In genomic region chrX:24702362-24703184, GRCh38 we compare ENCODE assay signal across 14 cellular contexts. TPM values are rescaled to one million over a fixed set of nuclear protein-coding genes. Genes with fewer than 3 reads are reported as not detected.
DNase-seq lines count a peak whose midpoint lies in the region; ATAC-seq, FAIRE-seq and TF ChIP-seq lines count a peak whose summit lies in the region.
"Had no signal": no experiment of that assay in that cellular context is flagged by ENCODE, and none has a peak within 500 bp of the region (broad histone marks: within the 10 kb centered on the region; RNA-seq: fewer than 3 reads in every experiment).

No MANE protein-coding gene starts in this region.

- H2AFZ ChIP-seq in endothelial cell of umbilical vein (ENCODE audit: low read depth, low read length) = no peak overlapping the region
- no peak overlapping the region for H2AFZ ChIP-seq in mammary epithelial cell (ENCODE audit: low read depth, low read length)

- H4K20me1 ChIP-seq in endothelial cell of umbilical vein (replicated peaks; ENCODE audit: control insufficient read depth, extremely low read depth, insufficient read depth, low read length) (no peaks in the 10 kb centered on the region), mammary epithelial cell (ENCODE audit: insufficient read depth, low read length) (no peaks in the 10 kb centered on the region)

- peaks cover 16% of the 10 kb centered on the region for H3K4me1 Mint-ChIP-seq in activated naive CD4-positive, alpha-beta T cell treated with anti-CD3 and anti-CD28 coated beads for 36 hours (ENCODE audit: low read depth)

- no peaks in the 10 kb centered on the region for H3K36me3 ChIP-seq in endothelial cell of umbilical vein (ENCODE audit: control insufficient read depth in 2 of 2, extremely low read depth in 1 of 2, insufficient read depth in 2 of 2, low read length in 2 of 2)
- peaks cover 0 to 20% of the 10 kb centered on the region in 2 donors for H3K36me3 ChIP-seq in left lung
- peaks cover 1% of the 10 kb centered on the region for H3K36me3 ChIP-seq in mammary epithelial cell (ENCODE audit: insufficient read depth, low read length)

- H3K9ac ChIP-seq in endothelial cell of umbilical vein (replicated peaks; ENCODE audit: extremely low read depth, insufficient read depth, low read length) (no peak overlapping the region), mammary epithelial cell (ENCODE audit: insufficient read depth, low read length) (no peak overlapping the region)

- no peak overlapping the region for H3K4me3 ChIP-seq in endothelial cell of umbilical vein (replicated peaks in 1 of 3; ENCODE audit: insufficient read depth in 1 of 3, low read depth in 1 of 3, low read length in 3 of 3)
- H3K4me3 ChIP-seq in left lung = no peak overlapping the region
- no peak overlapping the region for H3K4me3 ChIP-seq in mammary epithelial cell (replicated peaks in 1 of 3; ENCODE audit: insufficient read depth in 1 of 3, low read depth in 2 of 3, low read length in 3 of 3)
- H3K4me3 ChIP-seq: esophagus squamous epithelium, suprapubic skin had no signal

- H3K27ac Mint-ChIP-seq in activated naive CD4-positive, alpha-beta T cell treated with anti-CD3 and anti-CD28 coated beads for 36 hours = peak overlapping the region; percentile 81
- H3K27ac Mint-ChIP-seq: brain had no signal

- H3K27ac ChIP-seq in endothelial cell of umbilical vein (ENCODE audit: insufficient read depth, low read depth, low read length) (no peak overlapping the region), left lung (no peak overlapping the region), mammary epithelial cell (ENCODE audit: insufficient read depth, low read depth, low read length) (no peak overlapping the region)
- H3K27ac ChIP-seq: esophagus squamous epithelium, suprapubic skin had no signal

- ATAC-seq in GM21526 (IDR thresholded peaks at IDR 0.05; ENCODE audit: low FRiP score, unreplicated experiment) (peak; percentile 96), HG03097 (IDR thresholded peaks at IDR 0.05; ENCODE audit: low FRiP score, unreplicated experiment) (peak; percentile 98), left lung (no peak)
- ATAC-seq: Right ventricle myocardium inferior had no signal

- TF ChIP-seq CTCF in endothelial cell of umbilical vein (IDR thresholded peaks at IDR 0.05; ENCODE audit: extremely low read depth in 1 of 2, insufficient read depth in 1 of 2, low read depth in 1 of 2, low read length in 2 of 2) = no peak
- TF ChIP-seq CTCF in left lung (IDR thresholded peaks at IDR 0.05) = no peak
- no peak for TF ChIP-seq CTCF in mammary epithelial cell (conservative IDR thresholded peaks at IDR 0.05 in 1 of 2, IDR thresholded peaks at IDR 0.05 in 1 of 2; ENCODE audit: extremely low read depth in 1 of 2, insufficient read depth in 1 of 2, low read depth in 1 of 2, low read length in 2 of 2)

- H3K9me1 ChIP-seq in endothelial cell of umbilical vein (replicated peaks; ENCODE audit: control insufficient read depth, extremely low read depth, insufficient read depth, low read length) = no peaks in the 10 kb centered on the region

- dilution Hi-C loops in endothelial cell of umbilical vein (cut with MboI; ENCODE audit: extremely low pct_ligation_motif_present, low sequenced_read_pairs) (no loop called here), mammary epithelial cell (cut with HindIII; ENCODE audit: low sequenced_read_pairs) (no loop called here)

- TF ChIP-seq POLR2A in endothelial cell of umbilical vein (IDR thresholded peaks at IDR 0.05; ENCODE audit: low read depth, low read length) = no peak

- POLR2A ChIA-PET in endothelial cell of umbilical vein (lab: Charles Lee) = no interaction called here

- H3K27me3 ChIP-seq in endothelial cell of umbilical vein (ENCODE audit: control insufficient read depth in 2 of 2, insufficient read depth in 2 of 2, low read length in 2 of 2) = no peaks in the 10 kb centered on the region
- H3K27me3 ChIP-seq in left lung = no peaks in the 10 kb centered on the region
- H3K27me3 ChIP-seq in mammary epithelial cell (ENCODE audit: insufficient read depth, low read length) = no peaks in the 10 kb centered on the region
- H3K27me3 ChIP-seq: esophagus squamous epithelium, suprapubic skin had no signal

- H3K4me3 Mint-ChIP-seq in activated naive CD4-positive, alpha-beta T cell treated with anti-CD3 and anti-CD28 coated beads for 36 hours = no peak overlapping the region
- H3K4me3 Mint-ChIP-seq: brain had no signal

- H3K9me3 Mint-ChIP-seq in activated naive CD4-positive, alpha-beta T cell treated with anti-CD3 and anti-CD28 coated beads for 36 hours = no peaks in the 10 kb centered on the region

- H3K36me3 Mint-ChIP-seq in activated naive CD4-positive, alpha-beta T cell treated with anti-CD3 and anti-CD28 coated beads for 36 hours (ENCODE audit: low read depth) = peaks cover 23% of the 10 kb centered on the region

- BruUV-seq in endothelial cell of umbilical vein (replicated peaks; lab: Mats Ljungman, UMichigan) = no TSS peak
- BruUV-seq in mammary epithelial cell (replicated peaks; lab: Mats Ljungman, UMichigan) = no TSS peak

- peaks cover 4% of the 10 kb centered on the region for H3K79me2 ChIP-seq in endothelial cell of umbilical vein (ENCODE audit: control insufficient read depth, insufficient read depth, low read length)
- H3K79me2 ChIP-seq in mammary epithelial cell (ENCODE audit: insufficient read depth, low read length) = peaks cover 14% of the 10 kb centered on the region

- H3K4me1 ChIP-seq in endothelial cell of umbilical vein (ENCODE audit: control insufficient read depth, extremely low read depth, insufficient read depth, low read length) (no peaks in the 10 kb centered on the region), left lung (no peaks in the 10 kb centered on the region), mammary epithelial cell (ENCODE audit: insufficient read depth, low read length) (no peaks in the 10 kb centered on the region)
- H3K4me1 ChIP-seq: esophagus squamous epithelium, suprapubic skin had no signal

- CTCF ChIA-PET in activated naive CD4-positive, alpha-beta T cell treated with anti-CD3 and anti-CD28 coated beads for 36 hours (lab: Charles Lee) = no interaction called here
- CTCF ChIA-PET in endothelial cell of umbilical vein (lab: Charles Lee) = no interaction called here
- CTCF ChIA-PET in mammary epithelial cell (lab: Charles Lee; ENCODE audit: low non-redundant PET) = interaction anchor here (0.6 kb wide), 1 partner anchor 26 kb away, joined by 5 read pairs; no protein-coding TSS in a partner anchor

- WGBS in mammary epithelial cell (ENCODE audit: low coverage, missing lambda C conversion rate) = 94% methylated on average over 3 of the region's 3 CpGs

- in situ Hi-C loops in mammary epithelial cell (cut with MboI; ENCODE audit: low sequenced_read_pairs in 2 of 2) = no loop called here

- FAIRE-seq in endothelial cell of umbilical vein (lab: Jason Lieb, UNC) = peak; percentile 24
- FAIRE-seq: kidney had no signal

- no peaks in the 10 kb centered on the region for H3K9me3 ChIP-seq in endothelial cell of umbilical vein (replicated peaks; ENCODE audit: control insufficient read depth, insufficient read depth, low read length)
- no peaks in the 10 kb centered on the region for H3K9me3 ChIP-seq in left lung
- no peaks in the 10 kb centered on the region for H3K9me3 ChIP-seq in mammary epithelial cell (replicated peaks; ENCODE audit: insufficient read depth, low read length)
- H3K9me3 ChIP-seq: esophagus squamous epithelium, suprapubic skin had no signal

- no peaks in the 10 kb centered on the region for H3K27me3 Mint-ChIP-seq in activated naive CD4-positive, alpha-beta T cell treated with anti-CD3 and anti-CD28 coated beads for 36 hours (ENCODE audit: low read depth)
- H3K27me3 Mint-ChIP-seq: brain had no signal

- intact Hi-C loops in activated naive CD4-positive, alpha-beta T cell treated with anti-CD3 and anti-CD28 coated beads for 36 hours (cut with micrococcal nuclease) = loop anchor here (2.0 kb wide), 1 partner anchor 20 kb away; no protein-coding TSS in a partner anchor
- intact Hi-C loops in endothelial cell of umbilical vein (cut with micrococcal nuclease) (no loop called here), left lung (cut with DNase I) (no loop called here), mammary epithelial cell (cut with micrococcal nuclease) (no loop called here)

- H3K4me2 ChIP-seq in endothelial cell of umbilical vein (ENCODE audit: insufficient read depth, low read length) (no peak overlapping the region), mammary epithelial cell (ENCODE audit: insufficient read depth, low read depth, low read length) (no peak overlapping the region)

- DNase-seq in activated naive CD4-positive, alpha-beta T cell treated with anti-CD3 and anti-CD28 coated beads for 36 hours = no peak
- DNase-seq in activated naive CD4-positive, alpha-beta T cell treated with anti-CD3 and anti-CD28 coated beads, Interleukin-2, amount 50 U/mL, for 16 hours = no peak
- DNase-seq in endothelial cell of umbilical vein (ENCODE audit: low read depth, low spot score) (no peak), left lung (no peak), anterior cingulate cortex (lab: John Stamatoyannopoulos, UW) (no peak), mammary epithelial cell (no peak)
- DNase-seq: esophagus squamous epithelium, kidney, NCI-H226 had no signal

RNA-seq across cellular contexts. Expression of gene POLA1, which starts 8.9 kb away (rescaled TPM):
- 10 to 100 TPM; 38.2 to 38.7 TPM for total RNA-seq in activated naive CD4-positive, alpha-beta T cell treated with anti-CD3 and anti-CD28 coated beads for 36 hours
- total RNA-seq in endothelial cell of umbilical vein = 16.4 and 18.6 TPM in 2 replicates
- polyA plus RNA-seq in endothelial cell of umbilical vein = 1.2 and 1.8 TPM in 2 replicates
- 3.8 and 4.0 TPM in 2 replicates for polyA plus RNA-seq in endothelial cell of umbilical vein (2011; cell fraction: cytosol; rRNA removed)
- 5.0 and 5.2 TPM in 2 replicates for polyA plus RNA-seq in endothelial cell of umbilical vein (2011; cell fraction: nucleus; rRNA removed)
- 7.2 and 10.8 TPM in 2 replicates for polyA plus RNA-seq in endothelial cell of umbilical vein (2012)
- polyA minus RNA-seq in endothelial cell of umbilical vein = 10.4 and 12.5 TPM in 2 replicates
- 43.0 TPM for polyA minus RNA-seq in endothelial cell of umbilical vein (2011; cell fraction: cytosol; rRNA and poly(A)+ RNA removed)
- 16.3 and 21.9 TPM in 2 replicates for polyA minus RNA-seq in endothelial cell of umbilical vein (2011; cell fraction: nucleus; rRNA and poly(A)+ RNA removed)
- 10 to 100 TPM; 11.0 to 14.8 TPM for total RNA-seq in left lung
- 10 to 100 TPM in 1 of 2 donors, 1 to 10 TPM in 1; 9.8 to 14.8 TPM for total RNA-seq in mammary epithelial cell
- polyA plus RNA-seq in mammary epithelial cell = 3.9 TPM
- polyA minus RNA-seq in mammary epithelial cell = 7.5 TPM

RNA-seq across cellular contexts. Expression of gene PCYT1B, which starts 55.4 kb away (rescaled TPM):
- total RNA-seq in activated naive CD4-positive, alpha-beta T cell treated with anti-CD3 and anti-CD28 coated beads for 36 hours = under 1 TPM in 1 of 2 experiments, not detected in 1; 0.17 TPM
- 0.90 and 1.3 TPM in 2 replicates for total RNA-seq in endothelial cell of umbilical vein
- polyA plus RNA-seq in endothelial cell of umbilical vein = 0.27 and 0.33 TPM in 2 replicates
- 0.46 and 0.49 TPM in 2 replicates for polyA plus RNA-seq in endothelial cell of umbilical vein (2011; cell fraction: cytosol; rRNA removed)
- polyA plus RNA-seq in endothelial cell of umbilical vein (2011; cell fraction: nucleus; rRNA removed) = 0.18 and 0.46 TPM in 2 replicates
- polyA plus RNA-seq in endothelial cell of umbilical vein (2012) = 0.13 TPM in 1 of 2 replicates, not detected in the other
- polyA minus RNA-seq in endothelial cell of umbilical vein = 1.2 and 1.6 TPM in 2 replicates
- polyA minus RNA-seq in endothelial cell of umbilical vein (2011; cell fraction: cytosol; rRNA and poly(A)+ RNA removed) = not detected
- polyA minus RNA-seq in endothelial cell of umbilical vein (2011; cell fraction: nucleus; rRNA and poly(A)+ RNA removed) = 0.29 and 0.53 TPM in 2 replicates
- total RNA-seq in left lung = under 1 TPM; 0.85 to 0.94 TPM
- 10 to 100 TPM; 12.1 to 18.3 TPM for total RNA-seq in mammary epithelial cell
- polyA plus RNA-seq in mammary epithelial cell = 17.8 TPM
- 17.2 TPM for polyA minus RNA-seq in mammary epithelial cell
- total RNA-seq: Right ventricle myocardium inferior had no signal
